ENCODE assay signal across 17 cellular contexts in the genomic region with DNA sequence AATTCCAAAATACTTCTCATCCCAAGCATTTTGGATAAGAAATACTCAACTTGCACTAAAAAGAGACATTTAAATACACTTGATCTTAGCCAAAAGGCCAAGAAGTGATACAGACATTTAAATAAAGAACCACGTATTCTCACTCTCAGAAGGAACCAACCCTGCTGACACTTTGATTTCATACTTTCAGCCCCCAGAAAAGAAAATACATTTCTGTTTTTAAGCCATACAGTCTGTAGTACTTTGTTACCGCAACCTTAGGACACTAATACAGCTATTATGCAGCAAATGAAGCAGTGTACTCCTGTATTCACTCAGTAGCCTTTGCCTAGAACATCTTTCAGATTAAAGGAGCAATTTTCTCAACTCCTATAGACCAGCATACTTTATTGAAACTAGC.
A peak's percentile ranks its signal among the peaks of the same experiment; 100 is the strongest.
DNase-seq lines count a peak whose midpoint lies in the region; ATAC-seq and TF ChIP-seq lines count a peak whose summit lies in the region.
"Had no signal": no experiment of that assay in that cellular context is flagged by ENCODE, and none has a peak within 500 bp of the region (broad histone marks: within the 10 kb centered on the region; RNA-seq: fewer than 3 reads in every experiment).

No MANE protein-coding gene starts in this region.

- no peaks in the 10 kb centered on the region for H3K27me3 Mint-ChIP-seq in T-helper 17 cell
- H3K27me3 Mint-ChIP-seq in Calu3 (ENCODE audit: unreplicated experiment) = no peaks in the 10 kb centered on the region
- H3K27me3 Mint-ChIP-seq: activated B cell treated with CpG ODN at 0.5 μM for 24 hours had no signal

- no peak for DNase-seq in iPS-NIHi7 (ENCODE audit: extremely low spot score)
- no peak for DNase-seq in T-helper 17 cell
- DNase-seq in Calu3 = no peak
- DNase-seq in stimulated activated naive CD4-positive, alpha-beta T cell (lab: John Stamatoyannopoulos, UW) = no peak
- DNase-seq: activated B cell treated with CpG ODN at 0.5 μM for 24 hours; heart left ventricle; NCI-H187; NCI-H69; right lobe of liver; stimulated activated CD4-positive, alpha-beta T cell treated with anti-CD3 and anti-CD28 coated beads, Interleukin-4, amount 100 ng/mL, for 24 hours; SW 1271 had no signal

- BruUV-seq in Calu3 (replicated peaks; lab: Mats Ljungman, UMichigan) = no TSS peak

- no peak for TF ChIP-seq CTCF in Calu3 (IDR thresholded peaks at IDR 0.05; ENCODE audit: unreplicated experiment)

- H3K4me3 Mint-ChIP-seq in T-helper 17 cell (no peak overlapping the region), Calu3 (ENCODE audit: low read depth, unreplicated experiment) (no peak overlapping the region)
- H3K4me3 Mint-ChIP-seq: activated B cell treated with CpG ODN at 0.5 μM for 24 hours had no signal

- H3K9me3 ChIP-seq in T-helper 17 cell (ENCODE audit: control insufficient read depth, low read length, poor library complexity, severe bottlenecking) = no peaks in the 10 kb centered on the region
- H3K9me3 ChIP-seq: heart left ventricle, neutrophil, right lobe of liver had no signal

- CTCF ChIA-PET in Calu3 (lab: Charles Lee) = no interaction called here

- intact Hi-C loops in Calu3 (cut with micrococcal nuclease; ENCODE audit: unreplicated experiment) = no loop called here

- H3K36me3 Mint-ChIP-seq in T-helper 17 cell (ENCODE audit: low read depth) = no peaks in the 10 kb centered on the region
- H3K36me3 Mint-ChIP-seq in Calu3 (ENCODE audit: insufficient read depth, unreplicated experiment) = no peaks in the 10 kb centered on the region

- peak; percentile 81 for ATAC-seq in GM18499 (IDR thresholded peaks at IDR 0.05; ENCODE audit: insufficient read depth, unreplicated experiment)
- ATAC-seq in GM19463 (IDR thresholded peaks at IDR 0.05; ENCODE audit: unreplicated experiment) = peak; percentile 74
- peak; percentile 82 for ATAC-seq in HG02852 (IDR thresholded peaks at IDR 0.05; ENCODE audit: unreplicated experiment)
- ATAC-seq in HG03442 (IDR thresholded peaks at IDR 0.05; ENCODE audit: unreplicated experiment) = peak; percentile 82
- ATAC-seq in T-helper 17 cell = no peak
- ATAC-seq: esophagus mucosa, heart left ventricle had no signal

- H3K27ac Mint-ChIP-seq in T-helper 17 cell (no peak overlapping the region), Calu3 (ENCODE audit: unreplicated experiment) (no peak overlapping the region)

- H3K9me3 Mint-ChIP-seq in Calu3 (ENCODE audit: low read depth, unreplicated experiment) = no peaks in the 10 kb centered on the region
- H3K9me3 Mint-ChIP-seq: activated B cell treated with CpG ODN at 0.5 μM for 24 hours had no signal

- H3K4me1 Mint-ChIP-seq in T-helper 17 cell = peaks cover 22% of the 10 kb centered on the region
- H3K4me1 Mint-ChIP-seq in Calu3 (ENCODE audit: low read depth, unreplicated experiment) = no peaks in the 10 kb centered on the region
